In the genomic region with DNA sequence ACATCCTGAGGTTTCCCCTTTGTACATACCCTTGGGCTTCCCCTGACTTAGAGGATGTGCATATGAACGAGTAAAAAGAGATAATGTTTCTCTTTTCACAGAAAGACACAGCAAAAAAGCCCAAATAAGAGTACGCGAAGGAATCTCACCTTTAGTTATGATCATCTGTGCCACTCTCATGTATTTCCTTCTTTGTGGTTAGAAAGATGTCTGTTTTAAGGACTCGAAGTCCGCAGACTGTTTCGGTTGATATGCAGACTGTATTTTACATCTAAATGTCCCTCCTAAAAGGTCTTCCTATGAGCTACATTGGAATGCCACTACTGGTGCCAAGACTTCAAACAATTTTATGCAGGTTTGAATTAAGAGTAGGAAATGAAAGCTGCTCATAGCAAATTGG, we compare ENCODE assay signal across 28 cellular contexts.
DNase-seq lines count a peak whose midpoint lies in the region; ATAC-seq, FAIRE-seq and TF ChIP-seq lines count a peak whose summit lies in the region.
"Had no signal": no experiment of that assay in that cellular context is flagged by ENCODE, and none has a peak within 500 bp of the region (broad histone marks: within the 10 kb centered on the region; RNA-seq: fewer than 3 reads in every experiment).

No MANE protein-coding gene starts in this region.

- in situ Hi-C loops in GM12878 (cut with MboI), result no loop called here

- SMC1A ChIA-PET in GM12878 (lab: Charles Lee; ENCODE audit: uncharacterized antibody, unreplicated experiment), result interaction anchor here (1.1 to 1.2 kb wide), 2 partner anchors 49 to 370 kb away, joined by 3 read pairs; no protein-coding TSS in a partner anchor

- H3K4me1 Mint-ChIP-seq in immature natural killer cell, result peaks cover 13 to 28% of the 10 kb centered on the region in 2 donors

- no peaks in the 10 kb centered on the region for H3K36me3 ChIP-seq in GM12878 (ENCODE audit: control insufficient read depth in 2 of 2, insufficient read depth in 2 of 2, low read length in 1 of 2)
- H3K36me3 ChIP-seq in prostate gland, result no peaks in the 10 kb centered on the region
- H3K36me3 ChIP-seq: BE2C; BLaER1 treated with 17β-estradiol and CSF1 and Interleukin-3, amounts not matched to agents 10 nM and 100 nM had no signal

- no peak for DNase-seq in GM12878 (ENCODE audit: low read depth, low spot score)
- DNase-seq in immature natural killer cell, result no peak
- DNase-seq in prostate gland (ENCODE audit: low spot score), result no peak
- DNase-seq in caudate nucleus (lab: John Stamatoyannopoulos, UW), result no peak
- DNase-seq: 8988T; ACHN; AML-193; BE2C; CD4-positive, alpha-beta T cell; CD8-positive, alpha-beta memory T cell; DMS 273 treated with DMSO at 0.1 percent for 48 hours; DMS79; EL; GDM1; GOT3; H7 had no signal

- no peaks in the 10 kb centered on the region for H4K20me1 ChIP-seq in GM12878 (ENCODE audit: control insufficient read depth, insufficient read depth)
- H4K20me1 ChIP-seq: BLaER1 treated with 17β-estradiol and CSF1 and Interleukin-3, amounts not matched to agents 10 nM and 100 nM had no signal

- TF ChIP-seq CTCF in GM12878 (IDR thresholded peaks at IDR 0.05 in 2 of 3, conservative IDR thresholded peaks at IDR 0.05 in 1 of 3; ENCODE audit: control insufficient read depth in 2 of 3, extremely low read depth in 1 of 3, insufficient read depth in 1 of 3, low read depth in 3 of 3, low read length in 3 of 3), result no peak
- no peak for TF ChIP-seq CTCF in prostate gland (IDR thresholded peaks at IDR 0.05)

- peak overlapping the region in 4 of 6 donors; percentile 2 to 30 (median 4) for H3K27ac Mint-ChIP-seq in immature natural killer cell
- H3K27ac Mint-ChIP-seq: CD14-positive monocyte; CD4-positive, alpha-beta T cell; CD8-positive, alpha-beta memory T cell had no signal

- WGBS in GM12878 (ENCODE audit: insufficient coverage, insufficient replicate concordance, low lambda C conversion rate, missing lambda C conversion rate), result 62% methylated on average over 6 of the region's 6 CpGs
- 78% methylated on average over 6 of the region's 6 CpGs for WGBS in prostate gland

- TF ChIP-seq POLR2A in GM12878 (IDR thresholded peaks at IDR 0.05; ENCODE audit: low read depth, low read length), result no peak
- TF ChIP-seq POLR2A in prostate gland (IDR thresholded peaks at IDR 0.05), result no peak

- H3K36me3 Mint-ChIP-seq in immature natural killer cell, result peaks cover 0 to 3% (median 0%) of the 10 kb centered on the region in 3 donors
- H3K36me3 Mint-ChIP-seq: CD14-positive monocyte had no signal

- BruUV-seq in GM12878 (replicated peaks; lab: Mats Ljungman, UMichigan), result no TSS peak

- H3K4me1 ChIP-seq in GM12878 (ENCODE audit: control insufficient read depth, insufficient read depth, low read length) (no peaks in the 10 kb centered on the region), prostate gland (replicated peaks) (no peaks in the 10 kb centered on the region)
- H3K4me1 ChIP-seq: BE2C had no signal

- peaks cover 0 to 7% (median 4%) of the 10 kb centered on the region in 3 donors for H3K27me3 Mint-ChIP-seq in immature natural killer cell (ENCODE audit: low read depth in 3 of 3)

- CTCF ChIA-PET in GM12878 (lab: Yijun Ruan, JAX), result interaction anchor here (0.8 kb wide), 1 partner anchor 19 kb away, joined by 3 read pairs; no protein-coding TSS in a partner anchor

- H2AFZ ChIP-seq in GM12878 (ENCODE audit: control insufficient read depth, low read depth, low read length), result no peak overlapping the region

- RAD21 ChIA-PET in GM12878 (lab: Charles Lee; ENCODE audit: unreplicated experiment), result no interaction called here

- ATAC-seq in GM18907 (IDR thresholded peaks at IDR 0.05; ENCODE audit: unreplicated experiment) (peak; percentile 50), HG02759 (IDR thresholded peaks at IDR 0.05; ENCODE audit: unreplicated experiment) (peak; percentile 34), GM12878 (peak; percentile 55; the same call in 2 of the 3 replicates), HG03354 (IDR thresholded peaks at IDR 0.05; ENCODE audit: poor library complexity, severe bottlenecking, unreplicated experiment) (no peak), GM21737 (IDR thresholded peaks at IDR 0.05; ENCODE audit: unreplicated experiment) (no peak)
- ATAC-seq: A549, HCT116 had no signal

- H3K9me3 Mint-ChIP-seq in immature natural killer cell, result no peaks in the 10 kb centered on the region

- intact Hi-C loops in GM12878 (cut with micrococcal nuclease; ENCODE audit: unreplicated experiment) (no loop called here), prostate gland (cut with DNase I) (no loop called here)

- no peak for TF ChIP-seq EP300 in GM12878 (IDR thresholded peaks at IDR 0.05; ENCODE audit: borderline replicate concordance in 1 of 2, control insufficient read depth in 1 of 2, low read depth in 2 of 2, low read length in 2 of 2)

- no peak for FAIRE-seq in GM12878 (lab: Jason Lieb, UNC)
- FAIRE-seq: A549, D721Med, GM12891, GM18507, GM19239 had no signal

- H3K9ac ChIP-seq in GM12878 (ENCODE audit: control insufficient read depth, insufficient read depth, low read length), result no peak overlapping the region
- H3K9ac ChIP-seq: BLaER1 treated with 17β-estradiol and CSF1 and Interleukin-3, amounts not matched to agents 10 nM and 100 nM had no signal

- TF ChIP-seq RAD21 in GM12878 (IDR thresholded peaks at IDR 0.05; ENCODE audit: insufficient read depth, low read depth, low read length), result no peak

- peak overlapping the region in 4 of 5 donors; percentile 9 to 72 (median 38) for H3K4me3 Mint-ChIP-seq in immature natural killer cell
- H3K4me3 Mint-ChIP-seq: CD14-positive monocyte; CD4-positive, alpha-beta T cell had no signal

- H3K27ac ChIP-seq in GM12878 (ENCODE audit: control insufficient read depth, insufficient read depth) (no peak overlapping the region), prostate gland (no peak overlapping the region), caudate nucleus (ENCODE audit: low read depth, low read length) (no peak overlapping the region)
- H3K27ac ChIP-seq: A549; BLaER1 treated with 17β-estradiol and CSF1 and Interleukin-3, amounts not matched to agents 10 nM and 100 nM had no signal

- H3K9me3 ChIP-seq in GM12878 (replicated peaks; ENCODE audit: control insufficient read depth, insufficient read depth, low read length) (no peaks in the 10 kb centered on the region), prostate gland (no peaks in the 10 kb centered on the region)
- H3K9me3 ChIP-seq: A549, BE2C had no signal

- H3K4me2 ChIP-seq in GM12878 (ENCODE audit: control insufficient read depth, insufficient read depth), result no peak overlapping the region
- H3K4me2 ChIP-seq: A549; BLaER1 treated with 17β-estradiol and CSF1 and Interleukin-3, amounts not matched to agents 10 nM and 100 nM had no signal

- H3K79me2 ChIP-seq in GM12878 (ENCODE audit: control insufficient read depth, insufficient read depth, low read length), result no peaks in the 10 kb centered on the region

- no peak overlapping the region for H3K4me3 ChIP-seq in GM12878
- H3K4me3 ChIP-seq in prostate gland, result no peak overlapping the region
- H3K4me3 ChIP-seq: A549; BLaER1 treated with 17β-estradiol and CSF1 and Interleukin-3, amounts not matched to agents 10 nM and 100 nM had no signal

- H3K27me3 ChIP-seq in GM12878 (replicated peaks in 1 of 2; ENCODE audit: control insufficient read depth in 2 of 2, insufficient read depth in 2 of 2, low read length in 1 of 2) (no peaks in the 10 kb centered on the region), prostate gland (replicated peaks; ENCODE audit: insufficient read depth) (no peaks in the 10 kb centered on the region)
- H3K27me3 ChIP-seq: BE2C; BLaER1 treated with 17β-estradiol and CSF1 and Interleukin-3, amounts not matched to agents 10 nM and 100 nM had no signal

- POLR2A ChIA-PET in GM12878 (lab: Charles Lee), result no interaction called here

TF ChIP-seq in GM12878, 131 proteins besides CTCF, POLR2A, EP300 and RAD21:
- TF ChIP-seq NFYA (IDR thresholded peaks at IDR 0.05; ENCODE audit: borderline replicate concordance, low read depth, low read length), result no peak
TF ChIP-seq in GM12878: peak in this region for 0.

Comparison
In these comparisons a context has a peak if more than half of its experiments do, and no peak if none do; other contexts are left out.
1. ATAC-seq: peak in GM18907 (single experiment), HG02759 (single experiment) and GM12878 (single experiment); none in HG03354 (single experiment) and GM21737 (single experiment).